Comparison of ENCODE assay signal across 18 cellular contexts in the genomic region with DNA sequence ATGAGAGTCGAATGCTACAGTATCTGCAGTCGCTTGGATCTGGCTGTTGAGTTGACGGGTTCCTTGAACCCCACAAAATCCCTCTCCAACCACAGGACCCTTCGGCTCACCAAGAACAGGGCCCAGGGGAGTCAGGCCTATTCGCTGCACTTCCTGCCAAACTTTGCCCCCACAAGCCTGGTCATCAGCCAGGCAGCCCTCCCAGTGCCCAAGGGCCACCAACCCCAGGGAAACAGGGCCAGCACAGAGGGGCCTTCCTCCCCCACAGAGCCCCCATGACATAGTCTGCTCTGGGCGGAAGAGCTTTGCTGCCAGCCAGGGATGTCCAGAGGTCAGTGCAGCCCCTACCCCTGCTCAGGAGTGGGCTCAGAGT. TPM values are rescaled to one million over a fixed set of nuclear protein-coding genes. Genes with fewer than 3 reads are reported as not detected.
"Had no signal": no experiment of that assay in that cellular context is flagged by ENCODE, and none has a peak within 500 bp of the region (broad histone marks: within the 10 kb centered on the region; RNA-seq: fewer than 3 reads in every experiment).

No MANE protein-coding gene starts in this region.

- DNase-seq: activated CD4-positive, alpha-beta T cell treated with anti-CD3 and anti-CD28 coated beads, Interleukin-2, amount 50 U/mL, for 4 hours; activated gamma-delta T cell; effector memory CD8-positive, alpha-beta T cell; foreskin fibroblast; hippocampal formation; mammary epithelial cell; naive thymus-derived CD4-positive, alpha-beta T cell; stimulated activated CD4-positive, alpha-beta T cell treated with anti-CD3 and anti-CD28 coated beads, Interleukin-15, amount 100 ng/mL, for 24 hours; stimulated activated CD4-positive, alpha-beta T cell treated with anti-CD3 and anti-CD28 coated beads, Interleukin-2, amount 100 ng/mL, for 48 hours had no signal

- H3K4me3 Mint-ChIP-seq: effector memory CD8-positive, alpha-beta T cell; naive thymus-derived CD4-positive, alpha-beta T cell; neural progenitor cell; stimulated activated naive CD8-positive, alpha-beta T cell treated with anti-CD3 and anti-CD28 coated beads, Interleukin-15, Interleukin-2, amounts not matched to agents 100 ng/mL and 50 ng/mL, for 24 hours had no signal

- H3K36me3 Mint-ChIP-seq: activated naive CD4-positive, alpha-beta T cell treated with anti-CD3 and anti-CD28 coated beads, Interleukin-2, amount 50 U/mL, for 72 hours; naive thymus-derived CD4-positive, alpha-beta T cell; neural progenitor cell had no signal

- H3K9me3 Mint-ChIP-seq: activated naive CD4-positive, alpha-beta T cell treated with anti-CD3 and anti-CD28 coated beads, Interleukin-2, amount 50 U/mL, for 72 hours; effector memory CD8-positive, alpha-beta T cell; stimulated activated naive CD8-positive, alpha-beta T cell treated with anti-CD3 and anti-CD28 coated beads, Interleukin-15, Interleukin-2, amounts not matched to agents 100 ng/mL and 50 ng/mL, for 24 hours had no signal

- H3K4me3 ChIP-seq: cardiac muscle cell, neural progenitor cell, tibial nerve had no signal

- ATAC-seq: activated naive CD4-positive, alpha-beta T cell treated with anti-CD3 and anti-CD28 coated beads, Interleukin-2, amount 50 U/mL, for 72 hours; effector memory CD8-positive, alpha-beta T cell; left lobe of liver; naive thymus-derived CD4-positive, alpha-beta T cell had no signal

- H3K27ac ChIP-seq: cardiac muscle cell, parathyroid adenoma, tibial nerve had no signal

- H3K9ac ChIP-seq: parathyroid adenoma had no signal

- H3K4me1 ChIP-seq: parathyroid adenoma had no signal

- H3K27me3 ChIP-seq: cardiac muscle cell had no signal

- H3K27ac Mint-ChIP-seq: activated naive CD4-positive, alpha-beta T cell treated with anti-CD3 and anti-CD28 coated beads, Interleukin-2, amount 50 U/mL, for 72 hours; effector memory CD8-positive, alpha-beta T cell; naive thymus-derived CD4-positive, alpha-beta T cell; stimulated activated naive CD8-positive, alpha-beta T cell treated with anti-CD3 and anti-CD28 coated beads, Interleukin-15, Interleukin-2, amounts not matched to agents 100 ng/mL and 50 ng/mL, for 24 hours had no signal

- H3K36me3 ChIP-seq: cardiac muscle cell, neural progenitor cell, tibial nerve had no signal

RNA-seq across cellular contexts. Expression of a gene that starts 53.1 kb away (rescaled TPM):
- total RNA-seq: activated CD8-positive, alpha-beta memory T cell treated with anti-CD3 and anti-CD28 coated beads for 36 hours; activated naive CD4-positive, alpha-beta T cell treated with anti-CD3 and anti-CD28 coated beads, Interleukin-2, amount 50 U/mL, for 72 hours; renal cortical epithelial cell had no signal

RNA-seq across cellular contexts. Expression of a gene that starts 55.1 kb away (rescaled TPM):
- total RNA-seq: activated CD8-positive, alpha-beta memory T cell treated with anti-CD3 and anti-CD28 coated beads for 36 hours; activated naive CD4-positive, alpha-beta T cell treated with anti-CD3 and anti-CD28 coated beads, Interleukin-2, amount 50 U/mL, for 72 hours had no signal
